In the genomic region with DNA sequence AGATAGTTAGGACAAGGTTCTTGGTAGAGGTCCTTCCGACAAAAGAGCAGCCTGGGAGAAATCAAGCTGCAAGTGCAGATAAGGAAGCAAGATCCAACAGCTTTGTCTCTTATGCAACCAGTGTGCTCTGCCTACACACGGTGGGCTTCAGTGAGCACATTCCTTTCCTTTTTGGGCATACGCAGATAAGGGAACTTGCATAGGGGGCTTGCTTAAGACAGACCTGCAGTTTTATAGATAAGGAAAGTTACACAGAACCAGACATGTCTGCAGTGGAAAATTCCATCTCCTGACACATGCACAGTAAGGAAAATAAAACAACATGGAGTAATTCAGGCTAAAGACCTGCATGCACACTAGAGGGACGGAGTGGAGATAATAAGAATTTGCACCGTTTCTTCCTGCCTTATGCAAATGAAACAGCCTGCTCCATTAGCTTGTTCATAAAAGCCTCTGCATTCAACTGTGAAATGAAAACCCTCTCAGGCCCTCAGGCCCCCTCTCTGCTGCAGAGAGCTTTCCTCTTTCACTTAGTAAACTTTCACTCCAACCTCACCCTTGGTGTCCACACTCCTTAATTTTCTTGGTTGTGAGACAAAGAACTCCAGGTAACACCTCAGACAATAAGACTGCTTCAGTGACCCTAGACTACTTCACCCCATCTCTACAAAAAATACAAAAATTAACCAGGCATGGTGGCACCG, we compare ENCODE assay signal across 19 cellular contexts.
"Had no signal": no experiment of that assay in that cellular context is flagged by ENCODE, and none has a peak within 500 bp of the region (broad histone marks: within the 10 kb centered on the region; RNA-seq: fewer than 3 reads in every experiment).

No MANE protein-coding gene starts in this region.

- H3K36me3 ChIP-seq: esophagus muscularis mucosa, prostate gland had no signal

- DNase-seq: activated B cell treated with CpG ODN at 0.5 μM for 24 hours; activated CD4-positive, alpha-beta T cell treated with anti-CD3 and anti-CD28 coated beads, Interleukin-2, amount 10 ng/mL, durations not matched to agents 24 days and 14 days; activated CD8-positive, alpha-beta memory T cell treated with anti-CD3 and anti-CD28 coated beads, Interleukin-2, amount 50 U/mL, for 4 hours; activated CD8-positive, alpha-beta T cell treated with anti-CD3 and anti-CD28 coated beads, Interleukin-2, amount 10 ng/mL, durations not matched to agents 7 days and 5 days; activated gamma-delta T cell; activated T-cell treated with anti-CD3 and anti-CD28 coated beads, Interleukin-2, amount 50 U/mL, for 48 hours; amygdala; body of pancreas; glutamatergic neuron; immature natural killer cell; mesendoderm; right cardiac atrium; small intestine; stimulated activated naive CD8-positive, alpha-beta T cell treated with anti-CD3 and anti-CD28 coated beads, Interleukin-15, Interleukin-2, amounts not matched to agents 100 U/mL and 50 U/mL, for 24 hours; trophoblast cell had no signal

- ATAC-seq: activated CD8-positive, alpha-beta T cell treated with anti-CD3 and anti-CD28 coated beads, Interleukin-2, amount 10 ng/mL, durations not matched to agents 7 days and 5 days; body of pancreas; natural killer cell treated with Interleukin-12 subunit alpha and Interleukin-12 subunit beta and Interleukin-15 and Interleukin-18, amount 100 ng/mL, for 72 hours; right cardiac atrium; stimulated activated naive CD8-positive, alpha-beta T cell treated with anti-CD3 and anti-CD28 coated beads, Interleukin-15, Interleukin-2, amounts not matched to agents 100 U/mL and 50 U/mL, for 24 hours had no signal

- H3K4me1 ChIP-seq: esophagus muscularis mucosa, prostate gland had no signal

- H3K27ac ChIP-seq: body of pancreas, coronary artery, esophagus muscularis mucosa, prostate gland had no signal

- FAIRE-seq: small intestine had no signal

- H3K9me3 ChIP-seq: esophagus muscularis mucosa, prostate gland had no signal

- H3K4me3 ChIP-seq: body of pancreas, coronary artery, esophagus muscularis mucosa, prostate gland had no signal
